8 cellular contexts compared by ENCODE assay signal in genomic region chr4:54228563-54229501, GRCh38. TPM values are rescaled to one million over a fixed set of nuclear protein-coding genes. Genes with fewer than 3 reads are reported as not detected.
DNase-seq lines count a peak whose midpoint lies in the region; ATAC-seq and TF ChIP-seq lines count a peak whose summit lies in the region.

Gene PDGFRA, plus strand, starts transcription at chr4:54229293. Its CDS starts 29,476 bp downstream, at chr4:54258769.

- H3K4me1 Mint-ChIP-seq in activated naive CD4-positive, alpha-beta T cell treated with anti-CD3 and anti-CD28 coated beads, Interleukin-2, amount 50 U/mL, for 24 hours = peaks cover 40% of the 10 kb centered on the region

- H3K27me3 Mint-ChIP-seq in activated naive CD4-positive, alpha-beta T cell treated with anti-CD3 and anti-CD28 coated beads, Interleukin-2, amount 50 U/mL, for 24 hours = peaks cover 44% of the 10 kb centered on the region

- peak in 1 of 2 donors; percentile 31 for TF ChIP-seq POLR2A in uterus (IDR thresholded peaks at IDR 0.05)

- H3K27me3 ChIP-seq in duodenal mucosa (ENCODE audit: control insufficient read depth in 1 of 2, insufficient read depth in 2 of 2, low read length in 2 of 2) (peaks cover 74 to 81% of the 10 kb centered on the region in 2 donors), uterus (peaks cover 53 to 59% of the 10 kb centered on the region in 2 donors)

- H3K4me3 ChIP-seq in duodenal mucosa (ENCODE audit: low read depth in 1 of 2, low read length in 2 of 2) (peak within 1 kb of the TSS; percentile 60 to 65), mesodermal cell (ENCODE audit: extremely low read depth, insufficient read depth, low read length, poor library complexity, severe bottlenecking) (peak within 1 kb of the TSS; percentile 63), uterus (peak within 1 kb of the TSS; percentile 49 to 59)

- intact Hi-C loops in uterus (cut with DNase I; ENCODE audit: low total_unique reads) = no loop called here

- H3K9me3 ChIP-seq in duodenal mucosa (ENCODE audit: control insufficient read depth in 1 of 2, low read length in 2 of 2) (no peaks in the 10 kb centered on the region), mesodermal cell (ENCODE audit: control insufficient read depth, low read length) (no peaks in the 10 kb centered on the region), uterus (no peaks in the 10 kb centered on the region)

- H3K9ac ChIP-seq in duodenal mucosa (ENCODE audit: low read depth in 1 of 2, low read length in 2 of 2) = no peak within 1 kb of the TSS

- no peaks in the 10 kb centered on the region for H3K9me3 Mint-ChIP-seq in activated naive CD4-positive, alpha-beta T cell treated with anti-CD3 and anti-CD28 coated beads, Interleukin-2, amount 50 U/mL, for 24 hours

- H3K36me3 Mint-ChIP-seq in activated naive CD4-positive, alpha-beta T cell treated with anti-CD3 and anti-CD28 coated beads, Interleukin-2, amount 50 U/mL, for 24 hours = no peaks in the 10 kb centered on the region

- peaks cover 24 to 48% of the 10 kb centered on the region in 2 donors for H3K4me1 ChIP-seq in duodenal mucosa (ENCODE audit: control insufficient read depth in 1 of 2, insufficient read depth in 2 of 2, low read length in 2 of 2)
- H3K4me1 ChIP-seq in mesodermal cell (ENCODE audit: control insufficient read depth, insufficient read depth, low read length, poor library complexity, severe bottlenecking) = peaks cover 19% of the 10 kb centered on the region
- H3K4me1 ChIP-seq in uterus = peaks cover 0 to 27% of the 10 kb centered on the region in 2 donors

- 1% methylated on average over 10 to 13 of the region's 22 CpGs for WGBS in mesodermal cell (ENCODE audit: insufficient coverage in 2 of 2), 2 experiments

- H3K27ac ChIP-seq in duodenal mucosa (ENCODE audit: low read depth, low read length) (no peak within 1 kb of the TSS), mesodermal cell (ENCODE audit: low read depth, low read length, severe bottlenecking) (peak within 1 kb of the TSS; percentile 72), uterus (peak within 1 kb of the TSS; percentile 82 to 86)

- no peak for TF ChIP-seq CTCF in uterus (IDR thresholded peaks at IDR 0.05)

- peak within 1 kb of the TSS; percentile 59 for H3K27ac Mint-ChIP-seq in activated naive CD4-positive, alpha-beta T cell treated with anti-CD3 and anti-CD28 coated beads, Interleukin-2, amount 50 U/mL, for 24 hours

- H3K4me3 Mint-ChIP-seq in activated naive CD4-positive, alpha-beta T cell treated with anti-CD3 and anti-CD28 coated beads, Interleukin-2, amount 50 U/mL, for 24 hours = peak within 1 kb of the TSS; percentile 15

- DNase-seq in activated naive CD4-positive, alpha-beta T cell treated with anti-CD3 and anti-CD28 coated beads, Interleukin-2, amount 50 U/mL, for 16 hours = no peak
- DNase-seq in uterus = peak; percentile 85 to 87
- no peak for DNase-seq in cerebellar cortex (ENCODE audit: low spot score)
- no peak for DNase-seq in DMS114 treated with DMSO at 0.1 percent for 48 hours (lab: John Stamatoyannopoulos, UW; ENCODE audit: unreplicated experiment)

- H3K36me3 ChIP-seq in duodenal mucosa (ENCODE audit: control insufficient read depth in 1 of 2, insufficient read depth in 2 of 2, low read length in 2 of 2) (no peaks in the 10 kb centered on the region), mesodermal cell (ENCODE audit: control insufficient read depth, insufficient read depth, low read length) (peaks cover 5% of the 10 kb centered on the region), uterus (no peaks in the 10 kb centered on the region)

- ATAC-seq in HG03354 (IDR thresholded peaks at IDR 0.05; ENCODE audit: poor library complexity, severe bottlenecking, unreplicated experiment) = no peak

RNA-seq across cellular contexts. Expression of gene PDGFRA, which starts in this region (rescaled TPM):
- 55.4 TPM for polyA plus RNA-seq in mesodermal cell (2013, experiment 1 of 2)
- 66.1 TPM for polyA plus RNA-seq in mesodermal cell (2013, experiment 2 of 2)
- total RNA-seq in uterus = 100 to 1,000 TPM in 3 of 4 donors, 10 to 100 TPM in 1; 96.8 to 409 (median 226) TPM

Comparison
In these comparisons a context has a peak if more than half of its experiments do, and no peak if none do; other contexts are left out.
1. DNase-seq: peak in uterus (2 of 2); none in activated naive CD4-positive, alpha-beta T cell treated with anti-CD3 and anti-CD28 coated beads, Interleukin-2, amount 50 U/mL, for 16 hours (single experiment), cerebellar cortex (single experiment) and DMS114 treated with DMSO at 0.1 percent for 48 hours (single experiment).
2. Peak in every context shown above with its lines, with median percentiles within 50 percentile points of each other: H3K4me3 ChIP-seq.